ENCODE assay signal across 8 cellular contexts in the genomic region with DNA sequence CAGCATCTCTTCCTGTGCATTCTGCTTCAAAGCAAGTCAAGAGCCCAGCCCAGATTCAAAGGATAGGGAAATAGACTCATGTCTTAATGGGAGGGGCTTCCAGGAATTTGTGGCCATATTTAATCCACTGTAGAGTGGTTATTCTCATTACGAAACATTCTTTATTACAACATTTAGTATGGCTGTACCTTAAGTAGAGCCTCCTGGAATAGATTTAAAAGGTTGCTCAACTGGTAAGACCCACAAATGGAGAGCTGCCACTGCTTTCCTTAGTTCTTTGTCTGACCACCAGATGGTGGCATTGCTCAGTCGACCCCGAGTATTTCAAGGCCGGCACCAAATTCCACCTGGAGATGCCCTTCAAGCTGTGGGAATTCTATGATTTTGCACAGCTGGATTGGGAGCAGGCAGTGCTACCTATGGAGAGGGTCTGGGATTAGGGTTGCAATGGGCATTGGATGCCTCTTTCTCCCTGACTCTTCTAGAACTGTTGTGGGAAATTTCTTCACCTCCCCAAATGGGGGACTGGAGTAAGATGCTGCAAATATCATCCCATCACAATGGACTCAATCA.
DNase-seq lines count a peak whose midpoint lies in the region; ATAC-seq, FAIRE-seq and TF ChIP-seq lines count a peak whose summit lies in the region.

No MANE protein-coding gene starts in this region.

- H3K4me3 ChIP-seq in bronchial epithelial cell (ENCODE audit: low read depth, low read length) = no peak overlapping the region

- no peaks in the 10 kb centered on the region for H3K27me3 ChIP-seq in bronchial epithelial cell (ENCODE audit: control insufficient read depth, insufficient read depth, low read length)

- no peaks in the 10 kb centered on the region for H3K36me3 ChIP-seq in bronchial epithelial cell (ENCODE audit: control insufficient read depth, insufficient read depth, low read length)

- peak; percentile 47 for ATAC-seq in GM21737 (IDR thresholded peaks at IDR 0.05; ENCODE audit: unreplicated experiment)

- peak; percentile 72 for TF ChIP-seq CTCF in bronchial epithelial cell (IDR thresholded peaks at IDR 0.05; ENCODE audit: insufficient read depth, low read length, severe bottlenecking)

- DNase-seq in DMS53 (lab: John Stamatoyannopoulos, UW) (peak; percentile 80), NCI-H146 treated with DMSO at 0.1 percent for 48 hours (lab: John Stamatoyannopoulos, UW; ENCODE audit: unreplicated experiment) (peak; percentile 55), T-helper 2 cell (peak in 4 of 5 experiments; percentile 9 to 53 (median 16)), bronchial epithelial cell (ENCODE audit: low read depth) (peak; percentile 88), NCI-H1048 (lab: John Stamatoyannopoulos, UW) (no peak)
- peak; percentile 27 for DNase-seq in stimulated activated CD4-positive, alpha-beta T cell treated with anti-CD3 and anti-CD28 coated beads, Interleukin-2, amount 100 ng/mL, for 4 hours (ENCODE audit: low read depth)

- FAIRE-seq in bronchial epithelial cell (lab: Jason Lieb, UNC) (no peak), islet of Langerhans (lab: Jason Lieb, UNC) (peak; percentile 53)
